ENCODE assay signal across 21 cellular contexts in the genomic region with DNA sequence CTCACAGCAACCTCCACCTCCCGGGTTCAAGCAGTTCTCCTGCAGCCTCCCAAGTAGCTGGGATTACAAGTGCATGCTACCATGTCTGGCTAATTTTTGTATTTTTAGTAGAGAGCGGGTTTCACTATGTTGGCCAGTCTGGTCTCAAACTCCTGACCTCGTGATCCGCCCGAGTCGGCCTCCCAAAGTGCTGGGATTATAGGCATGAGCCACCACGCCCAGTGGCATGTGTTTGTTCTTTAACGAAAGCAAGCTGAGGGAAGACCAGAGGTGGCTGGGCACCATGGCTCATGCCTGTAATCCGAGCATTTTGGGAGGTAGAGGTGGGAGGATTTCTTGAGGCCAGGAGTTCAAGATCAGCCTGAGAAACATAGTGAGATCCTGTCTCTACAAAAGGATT. TPM values are rescaled to one million over a fixed set of nuclear protein-coding genes. Genes with fewer than 3 reads are reported as not detected.
"Had no signal": no experiment of that assay in that cellular context is flagged by ENCODE, and none has a peak within 500 bp of the region (broad histone marks: within the 10 kb centered on the region; RNA-seq: fewer than 3 reads in every experiment).

No MANE protein-coding gene starts in this region.

- H3K4me3 ChIP-seq: coronary artery, ovary, right atrium auricular region, thyroid gland had no signal

- H3K4me1 Mint-ChIP-seq: mesothelial cell of epicardium, natural killer cell, neural crest cell had no signal

- H3K4me1 ChIP-seq: right atrium auricular region, thyroid gland had no signal

- ATAC-seq: left lobe of liver, natural killer cell had no signal

- H3K4me3 Mint-ChIP-seq: mesothelial cell of epicardium, natural killer cell, neural crest cell, type B pancreatic cell had no signal

- H3K9me3 ChIP-seq: thyroid gland had no signal

- H3K27ac Mint-ChIP-seq: mesothelial cell of epicardium, natural killer cell, type B pancreatic cell had no signal

- H3K27ac ChIP-seq: coronary artery, ovary, right atrium auricular region, thyroid gland had no signal

- H3K36me3 ChIP-seq: ovary, right atrium auricular region, thyroid gland had no signal

- DNase-seq: effector CD4-positive, alpha-beta T cell; islet precursor cell; mammary epithelial cell; natural killer cell; ovary; small intestine; stimulated activated CD4-positive, alpha-beta T cell treated with anti-CD3 and anti-CD28 coated beads, Interleukin-12 subunit alpha, Interleukin-12 subunit beta, amount 100 ng/mL, for 4 hours; stimulated activated naive CD4-positive, alpha-beta T cell treated with Interleukin-2 at 50 U/mL for 16 hours; thyroid gland had no signal

- H3K27me3 ChIP-seq: ovary, right atrium auricular region, thyroid gland had no signal

- FAIRE-seq: frontal cortex, small intestine, urothelium cell line had no signal

RNA-seq across cellular contexts. Expression of a gene that starts 18.1 kb away (rescaled TPM):
- total RNA-seq: dermis microvascular lymphatic vessel endothelial cell, frontal cortex, left lobe of liver, lower leg skin, mammary epithelial cell, mesothelial cell of epicardium, myocyte, neural crest cell, ovary, posterior vena cava, right atrium auricular region, thyroid gland had no signal
- polyA plus RNA-seq: mammary epithelial cell had no signal
